Comparison of ENCODE assay signal across 21 cellular contexts in the genomic region with DNA sequence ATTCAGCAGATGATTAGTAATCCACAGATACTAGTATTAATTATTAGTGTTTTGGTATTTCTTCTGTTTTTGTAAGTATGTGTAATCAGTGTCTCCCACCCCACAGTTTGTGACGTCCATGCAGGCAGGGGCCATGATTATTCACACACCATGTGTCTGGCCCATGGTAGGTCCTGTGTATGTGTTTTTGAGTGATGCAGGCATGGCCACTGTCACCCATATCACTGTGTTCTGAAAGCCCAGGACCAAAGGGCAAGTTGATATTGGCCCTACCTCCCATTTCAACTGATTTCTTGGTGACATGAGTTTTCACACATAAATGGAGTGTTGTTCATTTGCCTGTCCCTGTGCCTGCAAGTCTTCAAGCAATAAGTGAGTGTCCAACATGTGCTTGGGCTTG.
DNase-seq lines count a peak whose midpoint lies in the region; ATAC-seq, FAIRE-seq and TF ChIP-seq lines count a peak whose summit lies in the region.
"Had no signal": no experiment of that assay in that cellular context is flagged by ENCODE, and none has a peak within 500 bp of the region (broad histone marks: within the 10 kb centered on the region; RNA-seq: fewer than 3 reads in every experiment).

No MANE protein-coding gene starts in this region.

- DNase-seq in D721Med (ENCODE audit: insufficient read length, low spot score) (no peak), esophagus muscularis mucosa (ENCODE audit: extremely low spot score) (peak; percentile 81), lung (ENCODE audit: low spot score) (peak; percentile 3), NCI-H2107 (lab: John Stamatoyannopoulos, UW) (no peak), DMS79 (lab: John Stamatoyannopoulos, UW) (no peak), H4 (ENCODE audit: low spot score) (no peak)
- DNase-seq: 8988T; ACHN; AML-193; BE2C; CD4-positive, alpha-beta T cell; CD8-positive, alpha-beta memory T cell; DND-41; GM23248; H9 had no signal

- no peak for ATAC-seq in lung (ENCODE audit: insufficient read depth, low FRiP score)
- ATAC-seq: HCT116 had no signal

- no peaks in the 10 kb centered on the region for H3K36me3 ChIP-seq in esophagus muscularis mucosa
- no peaks in the 10 kb centered on the region for H3K36me3 ChIP-seq in lung (ENCODE audit: control insufficient read depth in 2 of 2, insufficient read depth in 2 of 2, low read length in 2 of 2)
- H3K36me3 ChIP-seq: BE2C; BLaER1 treated with 17β-estradiol and CSF1 and Interleukin-3, amounts not matched to agents 10 nM and 100 nM had no signal

- H3K27me3 ChIP-seq in esophagus muscularis mucosa (no peaks in the 10 kb centered on the region), lung (ENCODE audit: control insufficient read depth, insufficient read depth) (no peaks in the 10 kb centered on the region)
- H3K27me3 ChIP-seq: BE2C; BLaER1 treated with 17β-estradiol and CSF1 and Interleukin-3, amounts not matched to agents 10 nM and 100 nM had no signal

- H3K9me3 ChIP-seq in esophagus muscularis mucosa (no peaks in the 10 kb centered on the region), lung (ENCODE audit: control insufficient read depth in 2 of 2, insufficient read depth in 1 of 2, low read length in 1 of 2) (peaks cover 0 to 2% of the 10 kb centered on the region in 2 donors)
- H3K9me3 ChIP-seq: A549, BE2C had no signal

- H3K4me1 ChIP-seq in esophagus muscularis mucosa, result no peaks in the 10 kb centered on the region
- H3K4me1 ChIP-seq in lung (ENCODE audit: control insufficient read depth in 2 of 2, insufficient read depth in 2 of 2, low read length in 2 of 2), result no peaks in the 10 kb centered on the region
- H3K4me1 ChIP-seq: A549, BE2C had no signal

- H3K27ac ChIP-seq in esophagus muscularis mucosa (replicated peaks in 1 of 4) (no peak overlapping the region), lung (ENCODE audit: low read depth in 1 of 2, low read length in 1 of 2) (no peak overlapping the region)
- H3K27ac ChIP-seq: A549; BLaER1 treated with 17β-estradiol and CSF1 and Interleukin-3, amounts not matched to agents 10 nM and 100 nM; GM23248 had no signal

- TF ChIP-seq POLR2A in esophagus muscularis mucosa (IDR thresholded peaks at IDR 0.05; ENCODE audit: low read depth), result no peak

- no peak for TF ChIP-seq EP300 in esophagus muscularis mucosa (IDR thresholded peaks at IDR 0.05)

- TF ChIP-seq CTCF in D721Med (IDR thresholded peaks at IDR 0.05; ENCODE audit: insufficient read depth, missing control alignments) (no peak), esophagus muscularis mucosa (IDR thresholded peaks at IDR 0.05) (no peak), lung (IDR thresholded peaks at IDR 0.05; ENCODE audit: control extremely low read depth, extremely low read depth) (no peak)

- intact Hi-C loops in esophagus muscularis mucosa (cut with DNase I), result no loop called here

- peak; percentile 87 for FAIRE-seq in D721Med (lab: Jason Lieb, UNC)
- FAIRE-seq: A549, G401.6, GM19239, H1 had no signal

- WGBS in esophagus muscularis mucosa, result 85% methylated on average over 1 of the region's 1 CpG
- 82 to 95% methylated on average over 1 of the region's 1 CpG for WGBS in lung, 2 donors

- no peak overlapping the region for H3K4me3 ChIP-seq in esophagus muscularis mucosa
- H3K4me3 ChIP-seq in lung, result no peak overlapping the region
- H3K4me3 ChIP-seq: A549; BLaER1 treated with 17β-estradiol and CSF1 and Interleukin-3, amounts not matched to agents 10 nM and 100 nM; GM23248 had no signal

Comparison
In these comparisons a context has a peak if more than half of its experiments do, and no peak if none do; other contexts are left out.
1. DNase-seq: peak in esophagus muscularis mucosa (single experiment) and lung (single experiment); none in D721Med (single experiment), NCI-H2107 (single experiment), DMS79 (single experiment) and H4 (single experiment).